2 cellular contexts compared by ENCODE assay signal in the genomic region with DNA sequence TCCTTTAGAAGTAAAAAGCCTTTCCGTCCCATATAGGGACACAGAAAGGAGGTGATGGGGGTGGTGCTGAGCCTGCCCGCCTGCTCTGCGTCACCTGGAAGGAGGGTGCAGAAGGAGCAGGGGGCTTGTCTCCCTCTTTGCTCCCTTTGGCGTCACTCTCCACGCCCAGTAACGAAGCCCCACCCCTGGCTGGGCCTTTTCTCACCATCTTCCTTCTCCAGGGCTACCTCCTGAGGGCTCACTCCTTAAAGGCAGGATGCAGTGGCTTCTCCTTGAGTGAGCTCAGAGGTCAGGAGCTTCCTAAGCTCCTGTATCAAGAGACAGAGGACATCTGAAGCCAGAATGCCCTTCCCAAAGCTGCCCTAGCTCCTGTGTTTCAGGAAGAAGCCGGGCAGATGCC.
TF ChIP-seq lines count a peak whose summit lies in the region.

No MANE protein-coding gene starts in this region.

TF ChIP-seq in H1, 55 proteins besides CTCF, POLR2A, EP300 and RAD21:
- no peak for TF ChIP-seq EZH2 (IDR thresholded peaks at IDR 0.05; ENCODE audit: low read depth, low read length, severe bottlenecking)
- TF ChIP-seq KDM4A (IDR thresholded peaks at IDR 0.05; ENCODE audit: low read depth, low read length, severe bottlenecking) = no peak
- TF ChIP-seq BRCA1 (IDR thresholded peaks at IDR 0.05; ENCODE audit: low read depth, low read length) = no peak
- TF ChIP-seq EGR1 (IDR thresholded peaks at IDR 0.05; ENCODE audit: borderline replicate concordance, low read depth, low read length) = no peak
- no peak for TF ChIP-seq TAF7 (optimal IDR thresholded peaks at IDR 0.05; ENCODE audit: borderline replicate concordance, low read depth, low read length)
- no peak for TF ChIP-seq SP4 (IDR thresholded peaks at IDR 0.05; ENCODE audit: low read length)
- no peak for TF ChIP-seq POLR2AphosphoS5 (IDR thresholded peaks at IDR 0.05; ENCODE audit: low read depth, low read length)
- no peak for TF ChIP-seq RXRA (IDR thresholded peaks at IDR 0.05; ENCODE audit: insufficient read depth, low read depth, low read length)
- no peak for TF ChIP-seq PHF8 (conservative IDR thresholded peaks at IDR 0.05; ENCODE audit: low read depth, low read length)
- no peak for TF ChIP-seq TEAD4 (IDR thresholded peaks at IDR 0.05; ENCODE audit: low read depth, low read length)
- no peak for TF ChIP-seq SRF (IDR thresholded peaks at IDR 0.05; ENCODE audit: low read depth, low read length)
- TF ChIP-seq BCL11A (IDR thresholded peaks at IDR 0.05; ENCODE audit: low read depth in 2 of 2, low read length in 2 of 2) = no peak
- no peak for TF ChIP-seq GTF2F1 (IDR thresholded peaks at IDR 0.05; ENCODE audit: borderline replicate concordance, low read depth, low read length)
- TF ChIP-seq NANOG (IDR thresholded peaks at IDR 0.05; ENCODE audit: insufficient read depth, low read depth, low read length, poor library complexity, severe bottlenecking) = no peak
- no peak for TF ChIP-seq KDM5A (IDR thresholded peaks at IDR 0.05; ENCODE audit: low read length)
- TF ChIP-seq CREB1 (IDR thresholded peaks at IDR 0.05) = no peak
- TF ChIP-seq HDAC2 (IDR thresholded peaks at IDR 0.05; ENCODE audit: borderline replicate concordance in 1 of 2, low read depth in 2 of 2, low read length in 2 of 2) = no peak

TF ChIP-seq in GM12891, 5 proteins besides CTCF, POLR2A, EP300 and RAD21:
- TF ChIP-seq POU2F2 (IDR thresholded peaks at IDR 0.05; ENCODE audit: low read depth, low read length) (no peak), PAX5 (IDR thresholded peaks at IDR 0.05; ENCODE audit: insufficient read depth, low read length, severe bottlenecking) (no peak), POLR2AphosphoS5 (IDR thresholded peaks at IDR 0.05; ENCODE audit: low read depth, low read length) (no peak), TAF1 (IDR thresholded peaks at IDR 0.05; ENCODE audit: low read depth, low read length) (no peak), SPI1 (IDR thresholded peaks at IDR 0.05; ENCODE audit: low read depth, low read length) (no peak)
